Comparison of ENCODE assay signal across 8 cellular contexts in genomic region chr12:53441040-53441833, GRCh38. TPM values are rescaled to one million over a fixed set of nuclear protein-coding genes. Genes with fewer than 3 reads are reported as not detected.
DNase-seq lines count a peak whose midpoint lies in the region; ATAC-seq, FAIRE-seq and TF ChIP-seq lines count a peak whose summit lies in the region.

PRR13 (plus strand) TSS chr12:53441734; CDS start chr12:53442715, 981 bp downstream.

- H3K4me2 ChIP-seq in keratinocyte (ENCODE audit: control insufficient read depth, extremely low read depth, insufficient read depth, low read depth, low read length) = peak within 1 kb of the TSS; percentile 99

- H3K9me3 ChIP-seq in keratinocyte (ENCODE audit: control insufficient read depth, low read depth, low read length) = no peaks in the 10 kb centered on the region

- peaks cover 26% of the 10 kb centered on the region for H3K79me2 ChIP-seq in keratinocyte (ENCODE audit: control insufficient read depth, insufficient read depth, low read length)

- TF ChIP-seq CTCF in keratinocyte (optimal IDR thresholded peaks at IDR 0.05 in 1 of 3, IDR thresholded peaks at IDR 0.05 in 1 of 3, conservative IDR thresholded peaks at IDR 0.05 in 1 of 3; ENCODE audit: extremely low read depth in 1 of 3, insufficient read depth in 2 of 3, low read length in 3 of 3) = no peak

- H3K27ac ChIP-seq in keratinocyte (ENCODE audit: control insufficient read depth, insufficient read depth, low read length) = peak within 1 kb of the TSS; percentile 92

- H3K9me1 ChIP-seq in keratinocyte (ENCODE audit: control insufficient read depth, extremely low read depth, insufficient read depth, low read length) = peaks cover 2% of the 10 kb centered on the region

- peak within 1 kb of the TSS; percentile 84 to 100 (median 99) for H3K4me3 ChIP-seq in keratinocyte (ENCODE audit: control insufficient read depth in 2 of 3, extremely low read depth in 1 of 3, insufficient read depth in 2 of 3, low read depth in 1 of 3, low read length in 3 of 3)

- H2AFZ ChIP-seq in keratinocyte (ENCODE audit: control insufficient read depth, low read length) = peak within 1 kb of the TSS; percentile 94

- peak; percentile 13 for FAIRE-seq in keratinocyte (lab: Jason Lieb, UNC)

- peaks cover 13% of the 10 kb centered on the region for H3K4me1 ChIP-seq in keratinocyte (ENCODE audit: control insufficient read depth, extremely low read depth, insufficient read depth, low read length)

- no peaks in the 10 kb centered on the region for H3K27me3 ChIP-seq in keratinocyte (ENCODE audit: control insufficient read depth, extremely low read depth, insufficient read depth, low read length)

- DNase-seq in AG20443 (ENCODE audit: low spot score) = peak; percentile 96
- peak; percentile 100 for DNase-seq in NCI-H460 (ENCODE audit: extremely low read depth, low read depth)
- peak; percentile 96 for DNase-seq in activated CD4-positive, CD25-positive, alpha-beta regulatory T cell treated with anti-CD3 and anti-CD28 coated beads, Interleukin-2, amount 50 U/mL, for 72 hours
- DNase-seq in cerebellar nuclear complex (lab: John Stamatoyannopoulos, UW) = peak; percentile 95 to 96
- peak; percentile 75 for DNase-seq in keratinocyte (ENCODE audit: low read depth, low spot score)
- DNase-seq in stimulated activated CD4-positive, alpha-beta T cell treated with anti-CD3 and anti-CD28 coated beads, Interleukin-15, amount 100 ng/mL, for 1 hour (ENCODE audit: low read depth in 1 of 2, low spot score in 1 of 2) = peak; percentile 94 to 97

- peaks cover 7 to 11% of the 10 kb centered on the region in 2 experiments for H3K36me3 ChIP-seq in keratinocyte (ENCODE audit: control insufficient read depth in 2 of 2, extremely low read depth in 1 of 2, insufficient read depth in 2 of 2, low read length in 2 of 2)

- peak within 1 kb of the TSS; percentile 93 for H3K9ac ChIP-seq in keratinocyte (ENCODE audit: control insufficient read depth, extremely low read depth, insufficient read depth, low read length)

- ATAC-seq in GM19043 (IDR thresholded peaks at IDR 0.05; ENCODE audit: low read depth, unreplicated experiment) (peak; percentile 95), HG03378 (IDR thresholded peaks at IDR 0.05; ENCODE audit: unreplicated experiment) (peak; percentile 96)

- dilution Hi-C loops in keratinocyte (cut with MboI; ENCODE audit: extremely low pct_ligation_motif_present, low sequenced_read_pairs) = no loop called here

- H4K20me1 ChIP-seq in keratinocyte (ENCODE audit: control insufficient read depth, extremely low read depth, insufficient read depth, low read length) = no peaks in the 10 kb centered on the region

RNA-seq across cellular contexts. Expression of gene PRR13, which starts in this region (rescaled TPM):
- total RNA-seq in NCI-H460 (2014; rRNA removed; shearing (Covaris generic)) = 119 and 129 TPM in 2 replicates
- polyA plus RNA-seq in NCI-H460 (2014; cell fraction: nucleus; rRNA removed) = 83.4 and 111 TPM in 2 replicates
- 81.1 to 128 TPM (median 104 TPM) in 3 replicates for polyA plus RNA-seq in keratinocyte
- polyA plus RNA-seq in keratinocyte (2011; ENCODE audit: low read depth) = 69.6 TPM
- polyA plus RNA-seq in keratinocyte (2011; cell fraction: cytosol; rRNA removed) = 152 and 166 TPM in 2 replicates
- polyA plus RNA-seq in keratinocyte (2011; cell fraction: nucleus; rRNA removed) = 67.9 and 77.8 TPM in 2 replicates
- 120 and 191 TPM in 2 replicates for polyA plus RNA-seq in keratinocyte (2012; ENCODE audit: low replicate concordance)
- 85.6 to 98.3 TPM (median 88.7 TPM) in 3 replicates for polyA minus RNA-seq in keratinocyte
- polyA minus RNA-seq in keratinocyte (2011; cell fraction: cytosol; rRNA and poly(A)+ RNA removed) = 62.2 TPM
- 10.1 and 18.5 TPM in 2 replicates for polyA minus RNA-seq in keratinocyte (2011; cell fraction: nucleus; rRNA and poly(A)+ RNA removed)

Comparison
In these comparisons a context has a peak if more than half of its experiments do, and no peak if none do; other contexts are left out.
1. Peak in every context shown above with its lines: DNase-seq, ATAC-seq, H3K4me3 ChIP-seq and H3K27ac ChIP-seq.